In genomic region chr14:97267509-97267908, GRCh38 we compare ENCODE assay signal across 11 cellular contexts.
"Had no signal": no experiment of that assay in that cellular context is flagged by ENCODE, and none has a peak within 500 bp of the region (broad histone marks: within the 10 kb centered on the region; RNA-seq: fewer than 3 reads in every experiment).

No MANE protein-coding gene starts in this region.

- H3K4me1 ChIP-seq: gastroesophageal sphincter had no signal

- H3K4me3 ChIP-seq: gastroesophageal sphincter, ovary had no signal

- H3K27me3 ChIP-seq: ovary had no signal

- H3K27ac ChIP-seq: gastroesophageal sphincter, ovary had no signal

- H3K36me3 ChIP-seq: gastroesophageal sphincter, ovary had no signal

- DNase-seq: activated CD8-positive, alpha-beta memory T cell treated with anti-CD3 and anti-CD28 coated beads, Interleukin-2, amount 10 ng/mL, durations not matched to agents 7 days and 5 days; activated gamma-delta T cell; activated naive CD8-positive, alpha-beta T cell treated with anti-CD3 and anti-CD28 coated beads for 36 hours; activated T-cell treated with anti-CD3 and anti-CD28 coated beads, Interleukin-2, amount 50 U/mL, for 48 hours; anterior cingulate cortex; effector CD4-positive, alpha-beta T cell; kidney; ovary; retina; T-helper 2 cell had no signal

- H3K9me3 ChIP-seq: gastroesophageal sphincter, ovary had no signal
